ENCODE assay signal across 8 cellular contexts in the genomic region with DNA sequence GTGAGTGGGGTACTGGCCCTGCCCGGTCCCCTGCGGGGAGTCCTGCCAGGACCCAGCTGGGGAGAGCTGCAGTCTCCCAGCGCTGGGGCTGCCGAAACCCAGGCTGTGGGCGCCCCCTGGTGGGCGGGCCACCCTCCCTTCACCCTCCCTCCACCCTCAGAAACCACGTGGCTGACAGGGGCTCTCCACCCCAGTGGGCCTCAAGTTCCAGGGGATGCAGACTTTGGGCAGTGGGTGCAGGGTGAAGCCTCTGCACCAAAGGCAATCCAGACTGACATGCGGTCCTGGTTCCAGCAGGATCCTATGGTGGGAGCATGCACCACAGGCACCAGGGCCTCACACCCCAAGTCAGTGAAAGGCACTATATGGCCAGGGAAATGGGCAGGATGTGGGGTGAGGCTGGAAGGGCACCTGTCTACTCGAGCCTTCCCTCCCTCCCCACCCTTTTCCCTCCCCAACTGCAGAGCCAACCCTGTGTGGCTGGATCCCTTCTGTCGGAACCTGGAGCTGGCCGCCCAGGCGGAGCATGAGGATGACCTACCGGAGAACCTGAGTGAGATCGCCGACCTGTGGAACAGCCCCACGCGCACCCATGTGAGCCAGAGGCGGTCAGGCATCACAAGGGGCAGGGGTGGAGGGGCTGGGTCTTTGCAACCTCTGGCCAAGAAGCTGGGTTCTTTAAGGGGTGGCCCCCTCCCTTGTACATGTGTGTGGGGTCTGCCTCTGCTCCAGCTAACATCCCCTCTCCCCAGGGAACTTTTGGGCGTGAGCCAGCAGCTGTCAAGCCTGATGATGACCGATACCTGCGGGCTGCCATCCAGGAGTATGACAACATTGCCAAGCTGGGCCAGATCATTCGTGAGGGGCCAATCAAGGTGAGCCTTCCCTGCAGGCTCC. TPM values are rescaled to one million over a fixed set of nuclear protein-coding genes. Genes with fewer than 3 reads are reported as not detected.
DNase-seq lines count a peak whose midpoint lies in the region; ATAC-seq and TF ChIP-seq lines count a peak whose summit lies in the region.

No MANE protein-coding gene starts in this region.

- H3K9ac ChIP-seq in SU-DHL-6 (ENCODE audit: low read length), result no peak overlapping the region

- intact Hi-C loops in left cardiac atrium (cut with DNase I), result loop anchor here (5.0 to 10.0 kb wide), 2 partner anchors 417 to 495 kb away; partner anchors contain the start of genes CDH23 (in 2 of the 2) and SLC29A3 (in 1 of the 2)
- intact Hi-C loops in gastrocnemius medialis (cut with DNase I; ENCODE audit: low total_unique reads), result loop anchor here (5.0 kb wide), 3 partner anchors 105 to 495 kb away; partner anchors contain the start of gene SLC29A3

- H3K36me3 ChIP-seq in SU-DHL-6 (ENCODE audit: low read length), result no peaks in the 10 kb centered on the region
- peaks cover 0 to 26% of the 10 kb centered on the region in 2 donors for H3K36me3 ChIP-seq in gastrocnemius medialis

- no peak overlapping the region for H2AFZ ChIP-seq in SU-DHL-6 (ENCODE audit: low read depth, low read length, severe bottlenecking)

- no peaks in the 10 kb centered on the region for H3K9me3 Mint-ChIP-seq in activated naive CD4-positive, alpha-beta T cell treated with anti-CD3 and anti-CD28 coated beads, Interleukin-2, amount 50 U/mL, for 72 hours

- no peaks in the 10 kb centered on the region for H3K36me3 Mint-ChIP-seq in activated naive CD4-positive, alpha-beta T cell treated with anti-CD3 and anti-CD28 coated beads, Interleukin-2, amount 50 U/mL, for 72 hours

- H4K20me1 ChIP-seq in SU-DHL-6 (ENCODE audit: low read depth, low read length), result no peaks in the 10 kb centered on the region

- H3K27me3 ChIP-seq in SU-DHL-6 (ENCODE audit: low read length) (no peaks in the 10 kb centered on the region), gastrocnemius medialis (no peaks in the 10 kb centered on the region)

- H3F3A ChIP-seq in SU-DHL-6 (ENCODE audit: insufficient read depth), result no peaks in the 10 kb centered on the region

- no peak overlapping the region for H3K4me2 ChIP-seq in SU-DHL-6 (ENCODE audit: low read depth, low read length, poor library complexity, severe bottlenecking)

- in situ Hi-C loops in gastrocnemius medialis (cut with MboI; ENCODE audit: low sequenced_read_pairs in 4 of 4), result loop anchor here (10.0 to 25.0 kb wide), 4 partner anchors 425 to 500 kb away; partner anchors contain the start of genes CDH23 (in 2 of the 4) and SLC29A3 (in 2 of the 4)

- peaks cover 0 to 12% of the 10 kb centered on the region in 2 donors for H3K4me1 ChIP-seq in gastrocnemius medialis

- TF ChIP-seq POLR2A in gastrocnemius medialis (IDR thresholded peaks at IDR 0.05), result no peak

- no peak overlapping the region for H3K27ac Mint-ChIP-seq in activated naive CD4-positive, alpha-beta T cell treated with anti-CD3 and anti-CD28 coated beads, Interleukin-2, amount 50 U/mL, for 72 hours

- H3K4me3 ChIP-seq in SU-DHL-6 (ENCODE audit: insufficient read depth, low read length, poor library complexity, severe bottlenecking) (no peak overlapping the region), gastrocnemius medialis (no peak overlapping the region)

- DNase-seq in NCI-H2227 (lab: John Stamatoyannopoulos, UW; ENCODE audit: unreplicated experiment), result peak; percentile 15
- DNase-seq in NCI-H2227 treated with DMSO at 0.1 percent for 48 hours (lab: John Stamatoyannopoulos, UW), result no peak
- peak in 58 of 76 experiments; percentile 2 to 77 (median 45) for DNase-seq in HUDEP-2 (lab: John Stamatoyannopoulos, UW; ENCODE audit: unreplicated experiment in 76 of 76)
- peak; percentile 75 to 85 for DNase-seq in activated naive CD4-positive, alpha-beta T cell treated with anti-CD3 and anti-CD28 coated beads, Interleukin-2, amount 50 U/mL, for 72 hours (ENCODE audit: low spot score in 2 of 2)
- peak; percentile 80 for DNase-seq in left cardiac atrium
- peak in 1 of 2 donors; percentile 56 for DNase-seq in gastrocnemius medialis
- DNase-seq in SW 1271 (lab: John Stamatoyannopoulos, UW), result no peak

- H3K27ac ChIP-seq in SU-DHL-6 (ENCODE audit: low read depth, low read length), result no peak overlapping the region
- H3K27ac ChIP-seq in gastrocnemius medialis, result no peak overlapping the region

- TF ChIP-seq CTCF in SU-DHL-6 (IDR thresholded peaks at IDR 0.05; ENCODE audit: insufficient read depth, low read length, poor library complexity, severe bottlenecking), result peak; percentile 94
- TF ChIP-seq CTCF in gastrocnemius medialis (IDR thresholded peaks at IDR 0.05 in 4 of 5, conservative IDR thresholded peaks at IDR 0.05 in 1 of 5), result peak; percentile 79 to 90 (median 85)

- H3K9me2 ChIP-seq in SU-DHL-6 (replicated peaks; ENCODE audit: insufficient read depth, low read length), result no peaks in the 10 kb centered on the region

- ATAC-seq in activated naive CD4-positive, alpha-beta T cell treated with anti-CD3 and anti-CD28 coated beads, Interleukin-2, amount 50 U/mL, for 72 hours, result peak; percentile 93
- ATAC-seq in left cardiac atrium (peak; percentile 81), gastrocnemius medialis (peak; percentile 57 to 67)

- no peaks in the 10 kb centered on the region for H3K79me2 ChIP-seq in SU-DHL-6 (ENCODE audit: insufficient read depth, low read length)

- H3K9me3 ChIP-seq in SU-DHL-6 (ENCODE audit: insufficient read depth, low read length) (no peaks in the 10 kb centered on the region), gastrocnemius medialis (no peaks in the 10 kb centered on the region)

RNA-seq across cellular contexts. Expression of gene PSAP, which starts 38.8 kb away (rescaled TPM):
- total RNA-seq in activated naive CD4-positive, alpha-beta T cell treated with anti-CD3 and anti-CD28 coated beads, Interleukin-2, amount 50 U/mL, for 72 hours, result 100 to 1,000 TPM; 128 to 165 TPM
- 1,000 to 10,000 TPM; 1,413 to 1,441 TPM for total RNA-seq in left cardiac atrium
- total RNA-seq in gastrocnemius medialis, result 1,000 to 10,000 TPM in 3 of 4 donors, 100 to 1,000 TPM in 1; 833 to 1,730 (median 1,179) TPM

RNA-seq across cellular contexts. Expression of gene VSIR, which starts 38.9 kb away (rescaled TPM):
- total RNA-seq in activated naive CD4-positive, alpha-beta T cell treated with anti-CD3 and anti-CD28 coated beads, Interleukin-2, amount 50 U/mL, for 72 hours, result 100 to 1,000 TPM in 1 of 2 donors, 10 to 100 TPM in 1; 54.5 to 126 TPM
- total RNA-seq in left cardiac atrium, result 10 to 100 TPM; 40.6 to 65.3 TPM
- 10 to 100 TPM in 3 of 4 donors, 1 to 10 TPM in 1; 7.9 to 20.7 (median 16.9) TPM for total RNA-seq in gastrocnemius medialis

Comparison
In these comparisons a context has a peak if more than half of its experiments do, and no peak if none do; other contexts are left out.
1. DNase-seq: peak in NCI-H2227 (single experiment), HUDEP-2 (58 of 76), activated naive CD4-positive, alpha-beta T cell treated with anti-CD3 and anti-CD28 coated beads, Interleukin-2, amount 50 U/mL, for 72 hours (2 of 2) and left cardiac atrium (single experiment); none in NCI-H2227 treated with DMSO at 0.1 percent for 48 hours (single experiment) and SW 1271 (0 of 2).
2. RNA of gene PSAP, which starts 38.8 kb away (total RNA-seq): 1,413 to 1,441 TPM in left cardiac atrium and 833 to 1,730 TPM in gastrocnemius medialis; 128 to 165 TPM in activated naive CD4-positive, alpha-beta T cell treated with anti-CD3 and anti-CD28 coated beads, Interleukin-2, amount 50 U/mL, for 72 hours; every median in the first group is over 4 times any median in the second.
3. Peak in every context shown above with its lines, with median percentiles within 50 percentile points of each other: ATAC-seq.